Comparison of ENCODE assay signal across 15 cellular contexts in genomic region chr6:75484535-75484934, GRCh38. TPM values are rescaled to one million over a fixed set of nuclear protein-coding genes. Genes with fewer than 3 reads are reported as not detected.
DNase-seq lines count a peak whose midpoint lies in the region; ATAC-seq and TF ChIP-seq lines count a peak whose summit lies in the region.
"Had no signal": no experiment of that assay in that cellular context is flagged by ENCODE, and none has a peak within 500 bp of the region (broad histone marks: within the 10 kb centered on the region; RNA-seq: fewer than 3 reads in every experiment).

No MANE protein-coding gene starts in this region.

- H3K4me1 ChIP-seq in muscle layer of colon (ENCODE audit: insufficient read depth, low read length) (peaks cover 57% of the 10 kb centered on the region), tibial nerve (peaks cover 0 to 26% (median 5%) of the 10 kb centered on the region in 4 donors)
- H3K4me1 ChIP-seq: BLaER1 had no signal

- H3K4me3 ChIP-seq in muscle layer of colon (ENCODE audit: low read depth in 1 of 2, low read length in 2 of 2): no peak overlapping the region
- H3K4me3 ChIP-seq in tibial nerve: no peak overlapping the region
- H3K4me3 ChIP-seq: BLaER1, lung, smooth muscle cell, stomach had no signal

- ATAC-seq in GM19043 (IDR thresholded peaks at IDR 0.05; ENCODE audit: low read depth, unreplicated experiment) (peak; percentile 91), GM21786 (IDR thresholded peaks at IDR 0.05; ENCODE audit: unreplicated experiment) (peak; percentile 93), HG03139 (IDR thresholded peaks at IDR 0.05; ENCODE audit: unreplicated experiment) (peak; percentile 96), HG03439 (IDR thresholded peaks at IDR 0.05; ENCODE audit: unreplicated experiment) (no peak)
- ATAC-seq: activated CD8-positive, alpha-beta T cell treated with anti-CD3 and anti-CD28 coated beads for 36 hours had no signal

- H3K27ac ChIP-seq in muscle layer of colon (ENCODE audit: low read depth, low read length) (peak overlapping the region; percentile 19), tibial nerve (no peak overlapping the region)
- H3K27ac ChIP-seq: BLaER1 had no signal

- H3K36me3 ChIP-seq in muscle layer of colon (ENCODE audit: insufficient read depth, low read length): no peaks in the 10 kb centered on the region
- no peaks in the 10 kb centered on the region for H3K36me3 ChIP-seq in tibial nerve
- H3K36me3 ChIP-seq: BLaER1, stomach had no signal

- H3K27me3 ChIP-seq in muscle layer of colon (ENCODE audit: control insufficient read depth in 1 of 2, insufficient read depth in 2 of 2, low read length in 2 of 2) (no peaks in the 10 kb centered on the region), tibial nerve (no peaks in the 10 kb centered on the region)
- H3K27me3 ChIP-seq: BLaER1, stomach had no signal

- no peak overlapping the region for H3K9ac ChIP-seq in muscle layer of colon (ENCODE audit: low read length)
- H3K9ac ChIP-seq: BLaER1 had no signal

- DNase-seq in T-helper 1 cell (no peak), tibial nerve (ENCODE audit: low spot score in 2 of 2) (no peak), NCI-H1436 treated with DMSO at 0.1 percent for 48 hours (lab: John Stamatoyannopoulos, UW) (no peak)
- DNase-seq: activated CD8-positive, alpha-beta T cell treated with anti-CD3 and anti-CD28 coated beads for 36 hours; activated effector memory CD4-positive, alpha-beta T cell treated with anti-CD3 and anti-CD28 coated beads, Interleukin-2, amount 50 U/mL, for 16 hours; SIG-M5; stomach had no signal

- H3K9me3 ChIP-seq in muscle layer of colon (ENCODE audit: low read length): no peaks in the 10 kb centered on the region
- H3K9me3 ChIP-seq in tibial nerve: no peaks in the 10 kb centered on the region
- H3K9me3 ChIP-seq: BLaER1, stomach had no signal

- TF ChIP-seq POLR2A in tibial nerve (IDR thresholded peaks at IDR 0.05): no peak

- TF ChIP-seq CTCF in tibial nerve (IDR thresholded peaks at IDR 0.05): no peak

- no peak for TF ChIP-seq EP300 in tibial nerve (IDR thresholded peaks at IDR 0.05)

RNA-seq across cellular contexts. Expression of gene FILIP1, which starts 9.1 kb away (rescaled TPM):
- total RNA-seq in tibial nerve: 10 to 100 TPM in 3 of 4 donors, 1 to 10 TPM in 1; 6.0 to 16.3 (median 13.3) TPM
